ENCODE assay signal across 1 cellular context in the genomic region with DNA sequence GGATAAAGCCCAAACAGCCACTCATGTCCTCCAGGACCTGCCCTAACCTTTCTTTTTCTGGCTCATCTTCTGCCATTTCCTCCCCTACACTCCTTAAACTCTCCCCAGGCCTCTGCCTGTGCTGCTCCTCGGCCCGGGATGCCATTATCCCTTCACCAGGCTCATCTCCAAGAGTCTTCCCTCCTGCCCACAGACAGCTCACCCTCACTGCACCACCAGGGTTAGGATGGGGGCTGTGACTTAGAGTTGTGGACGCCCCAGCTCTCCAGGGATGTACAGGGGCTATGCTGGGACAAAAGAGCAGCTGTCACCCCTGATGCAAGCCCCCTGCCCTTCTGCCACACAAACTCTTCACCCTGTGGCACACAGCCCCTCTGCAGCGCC.
TF ChIP-seq lines count a peak whose summit lies in the region.

No MANE protein-coding gene starts in this region.

TF ChIP-seq in GM12891, 5 proteins besides CTCF, POLR2A, EP300 and RAD21:
- TF ChIP-seq SPI1 (IDR thresholded peaks at IDR 0.05; ENCODE audit: low read depth, low read length), result no peak
- TF ChIP-seq POLR2AphosphoS5 (IDR thresholded peaks at IDR 0.05; ENCODE audit: low read depth, low read length), result no peak
- no peak for TF ChIP-seq TAF1 (IDR thresholded peaks at IDR 0.05; ENCODE audit: low read depth, low read length)
- no peak for TF ChIP-seq POU2F2 (IDR thresholded peaks at IDR 0.05; ENCODE audit: low read depth, low read length)
- TF ChIP-seq PAX5 (IDR thresholded peaks at IDR 0.05; ENCODE audit: insufficient read depth, low read length, severe bottlenecking), result no peak
